ENCODE assay signal across 9 cellular contexts in genomic region chr21:35508389-35508888, GRCh38.
DNase-seq lines count a peak whose midpoint lies in the region; ATAC-seq and TF ChIP-seq lines count a peak whose summit lies in the region.
"Had no signal": no experiment of that assay in that cellular context is flagged by ENCODE, and none has a peak within 500 bp of the region (broad histone marks: within the 10 kb centered on the region; RNA-seq: fewer than 3 reads in every experiment).

No MANE protein-coding gene starts in this region.

- ATAC-seq in RWPE2 (ENCODE audit: low read depth) (no peak), Right ventricle myocardium inferior (peak; percentile 87), gastrocnemius medialis (peak; percentile 18 to 70), T-helper 17 cell (no peak)

- H3K9me3 ChIP-seq in RWPE2 (ENCODE audit: severe bottlenecking) (no peaks in the 10 kb centered on the region), gastrocnemius medialis (no peaks in the 10 kb centered on the region), T-helper 17 cell (ENCODE audit: control insufficient read depth, low read length, poor library complexity, severe bottlenecking) (no peaks in the 10 kb centered on the region), esophagus squamous epithelium (no peaks in the 10 kb centered on the region)
- H3K9me3 ChIP-seq: ovary had no signal

- H3K4me3 ChIP-seq in RWPE2 (ENCODE audit: severe bottlenecking) (no peak overlapping the region), gastrocnemius medialis (no peak overlapping the region), esophagus squamous epithelium (no peak overlapping the region)
- H3K4me3 ChIP-seq: ovary had no signal

- no peak for TF ChIP-seq POLR2A in gastrocnemius medialis (IDR thresholded peaks at IDR 0.05)
- TF ChIP-seq POLR2A in esophagus squamous epithelium (IDR thresholded peaks at IDR 0.05), result no peak

- intact Hi-C loops in Right ventricle myocardium inferior (cut with DNase I), result loop anchor here (10.0 kb wide), 2 partner anchors 336 to 614 kb away; no protein-coding TSS in a partner anchor
- intact Hi-C loops in gastrocnemius medialis (cut with DNase I; ENCODE audit: low total_unique reads), result no loop called here
- intact Hi-C loops in esophagus squamous epithelium (cut with DNase I), result no loop called here

- no peak overlapping the region for H3K4me3 Mint-ChIP-seq in activated CD4-positive, alpha-beta T cell treated with anti-CD3 and anti-CD28 coated beads, Interleukin-2, amount 10 ng/mL, durations not matched to agents 7 days and 5 days
- H3K4me3 Mint-ChIP-seq in T-helper 17 cell, result no peak overlapping the region

- H3K4me1 ChIP-seq in RWPE2 (ENCODE audit: insufficient read depth, poor library complexity, severe bottlenecking) (peaks cover 27% of the 10 kb centered on the region), gastrocnemius medialis (peaks cover 11 to 17% of the 10 kb centered on the region in 2 donors), esophagus squamous epithelium (peaks cover 0 to 19% (median 13%) of the 10 kb centered on the region in 3 donors)

- H3K27me3 ChIP-seq in RWPE2 (ENCODE audit: insufficient read depth, poor library complexity, severe bottlenecking) (no peaks in the 10 kb centered on the region), gastrocnemius medialis (no peaks in the 10 kb centered on the region), esophagus squamous epithelium (peaks cover 0 to 8% (median 0%) of the 10 kb centered on the region in 4 donors)
- H3K27me3 ChIP-seq: ovary had no signal

- DNase-seq in activated CD4-positive, alpha-beta T cell treated with anti-CD3 and anti-CD28 coated beads, Interleukin-2, amount 10 ng/mL, durations not matched to agents 7 days and 5 days, result peak; percentile 18
- DNase-seq in activated CD4-positive, alpha-beta T cell treated with anti-CD3 and anti-CD28 coated beads, Interleukin-2, amount 50 U/mL, for 1 hour, result no peak
- DNase-seq in RWPE2 (ENCODE audit: low spot score) (no peak), Right ventricle myocardium inferior (ENCODE audit: missing footprints) (peak; percentile 81), gastrocnemius medialis (peak; percentile 26 to 42), T-helper 17 cell (no peak), esophagus squamous epithelium (lab: John Stamatoyannopoulos, UW) (no peak)
- DNase-seq in stimulated activated CD4-positive, alpha-beta T cell treated with anti-CD3 and anti-CD28 coated beads, Interleukin-2, amount 100 ng/mL, for 48 hours, result no peak

- H3K27ac Mint-ChIP-seq in activated CD4-positive, alpha-beta T cell treated with anti-CD3 and anti-CD28 coated beads, Interleukin-2, amount 10 ng/mL, durations not matched to agents 7 days and 5 days, result no peak overlapping the region
- no peak overlapping the region for H3K27ac Mint-ChIP-seq in T-helper 17 cell

- in situ Hi-C loops in gastrocnemius medialis (cut with MboI; ENCODE audit: low sequenced_read_pairs in 4 of 4), result no loop called here

- peaks cover 47% of the 10 kb centered on the region for H3K4me1 Mint-ChIP-seq in activated CD4-positive, alpha-beta T cell treated with anti-CD3 and anti-CD28 coated beads, Interleukin-2, amount 10 ng/mL, durations not matched to agents 7 days and 5 days
- peaks cover 14% of the 10 kb centered on the region for H3K4me1 Mint-ChIP-seq in T-helper 17 cell

- 41 to 46% methylated on average over 6 of the region's 6 CpGs for WGBS in esophagus squamous epithelium, 2 donors

- TF ChIP-seq CTCF in RWPE2 (IDR thresholded peaks at IDR 0.05; ENCODE audit: poor library complexity, severe bottlenecking) (peak; percentile 26), gastrocnemius medialis (IDR thresholded peaks at IDR 0.05 in 4 of 5, conservative IDR thresholded peaks at IDR 0.05 in 1 of 5) (no peak), esophagus squamous epithelium (IDR thresholded peaks at IDR 0.05) (peak in 1 of 6 experiments; percentile 18)

- H3K9me3 Mint-ChIP-seq in activated CD4-positive, alpha-beta T cell treated with anti-CD3 and anti-CD28 coated beads, Interleukin-2, amount 10 ng/mL, durations not matched to agents 7 days and 5 days, result no peaks in the 10 kb centered on the region

- H3K36me3 ChIP-seq in RWPE2 (ENCODE audit: low read depth) (no peaks in the 10 kb centered on the region), gastrocnemius medialis (no peaks in the 10 kb centered on the region), esophagus squamous epithelium (no peaks in the 10 kb centered on the region)
- H3K36me3 ChIP-seq: ovary had no signal

- CTCF ChIA-PET in activated CD4-positive, alpha-beta T cell treated with anti-CD3 and anti-CD28 coated beads, Interleukin-2, amount 10 ng/mL, durations not matched to agents 7 days and 5 days (lab: Charles Lee), result interaction anchor here (0.6 to 1.6 kb wide), 5 partner anchors 8 to 519 kb away, joined by 3 to 4 read pairs (median 4); no protein-coding TSS in a partner anchor

- no peak overlapping the region for H3K27ac ChIP-seq in RWPE2 (ENCODE audit: poor library complexity, severe bottlenecking)
- no peak overlapping the region for H3K27ac ChIP-seq in gastrocnemius medialis
- peak overlapping the region in 1 of 4 donors; percentile 37 for H3K27ac ChIP-seq in esophagus squamous epithelium
- H3K27ac ChIP-seq: ovary had no signal

- no peaks in the 10 kb centered on the region for H3K36me3 Mint-ChIP-seq in activated CD4-positive, alpha-beta T cell treated with anti-CD3 and anti-CD28 coated beads, Interleukin-2, amount 10 ng/mL, durations not matched to agents 7 days and 5 days (ENCODE audit: low read depth)
- H3K36me3 Mint-ChIP-seq in T-helper 17 cell (ENCODE audit: low read depth), result no peaks in the 10 kb centered on the region

- POLR2A ChIA-PET in activated CD4-positive, alpha-beta T cell treated with anti-CD3 and anti-CD28 coated beads, Interleukin-2, amount 10 ng/mL, durations not matched to agents 7 days and 5 days (lab: Charles Lee), result no interaction called here

- H3K27me3 Mint-ChIP-seq in activated CD4-positive, alpha-beta T cell treated with anti-CD3 and anti-CD28 coated beads, Interleukin-2, amount 10 ng/mL, durations not matched to agents 7 days and 5 days, result no peaks in the 10 kb centered on the region
- H3K27me3 Mint-ChIP-seq in T-helper 17 cell, result peaks cover 40% of the 10 kb centered on the region

Comparison
In these comparisons a context has a peak if more than half of its experiments do, and no peak if none do; other contexts are left out.
1. DNase-seq: peak in activated CD4-positive, alpha-beta T cell treated with anti-CD3 and anti-CD28 coated beads, Interleukin-2, amount 10 ng/mL, durations not matched to agents 7 days and 5 days (single experiment), Right ventricle myocardium inferior (single experiment) and gastrocnemius medialis (2 of 2); none in activated CD4-positive, alpha-beta T cell treated with anti-CD3 and anti-CD28 coated beads, Interleukin-2, amount 50 U/mL, for 1 hour (single experiment), RWPE2 (single experiment), stimulated activated CD4-positive, alpha-beta T cell treated with anti-CD3 and anti-CD28 coated beads, Interleukin-2, amount 100 ng/mL, for 48 hours (0 of 2), T-helper 17 cell (0 of 3) and esophagus squamous epithelium (single experiment).
2. ATAC-seq: peak in Right ventricle myocardium inferior (single experiment) and gastrocnemius medialis (2 of 2); none in RWPE2 (single experiment) and T-helper 17 cell (single experiment).